ENCODE assay signal across 9 cellular contexts in genomic region chr17:65783845-65784334, GRCh38.
DNase-seq lines count a peak whose midpoint lies in the region; ATAC-seq and TF ChIP-seq lines count a peak whose summit lies in the region.
"Had no signal": no experiment of that assay in that cellular context is flagged by ENCODE, and none has a peak within 500 bp of the region (broad histone marks: within the 10 kb centered on the region; RNA-seq: fewer than 3 reads in every experiment).

No MANE protein-coding gene starts in this region.

- H3K27ac ChIP-seq in HEK293 (ENCODE audit: extremely low read depth, low read depth, low read length) (no peak overlapping the region), hepatocyte (peak overlapping the region; percentile 28)

- no peak for ATAC-seq in GM21786 (IDR thresholded peaks at IDR 0.05; ENCODE audit: unreplicated experiment)

- H3K9me2 ChIP-seq in hepatocyte (replicated peaks; ENCODE audit: insufficient read depth), result no peaks in the 10 kb centered on the region

- no peaks in the 10 kb centered on the region for H3K9me3 ChIP-seq in HEK293 (ENCODE audit: control insufficient read depth, insufficient read depth, low read depth, low read length)
- H3K9me3 ChIP-seq in hepatocyte (ENCODE audit: low read depth), result no peaks in the 10 kb centered on the region

- no peaks in the 10 kb centered on the region for H3K4me1 ChIP-seq in HEK293 (ENCODE audit: control insufficient read depth, insufficient read depth, low read length)
- peaks cover 8% of the 10 kb centered on the region for H3K4me1 ChIP-seq in hepatocyte (ENCODE audit: insufficient read depth)

- 92% methylated on average over 4 of the region's 4 CpGs for WGBS in hepatocyte (ENCODE audit: low lambda C conversion rate, missing lambda C conversion rate)

- TF ChIP-seq CTCF in HEK293 (tag by site-specific recombination; IDR thresholded peaks at IDR 0.05) (no peak), hepatocyte (IDR thresholded peaks at IDR 0.05; ENCODE audit: poor library complexity) (no peak)

- POLR2A ChIA-PET in HEK293 (lab: Yijun Ruan, JAX), result no interaction called here

- no peaks in the 10 kb centered on the region for H4K20me1 ChIP-seq in hepatocyte (ENCODE audit: insufficient read depth, poor library complexity, severe bottlenecking)

- CTCF ChIA-PET in HEK293 (lab: Yijun Ruan, JAX), result interaction anchor here (0.6 to 1.7 kb wide), 3 partner anchors 10 to 552 kb away, joined by 3 read pairs; no protein-coding TSS in a partner anchor

- H3K4me2 ChIP-seq in hepatocyte, result no peak overlapping the region

- no peak overlapping the region for H3K4me3 ChIP-seq in HEK293 (ENCODE audit: low read depth, low read length)
- no peak overlapping the region for H3K4me3 ChIP-seq in hepatocyte

- H3K36me3 ChIP-seq in HEK293 (ENCODE audit: control insufficient read depth in 2 of 2, insufficient read depth in 1 of 2, low read length in 2 of 2) (no peaks in the 10 kb centered on the region), hepatocyte (replicated peaks; ENCODE audit: insufficient read depth, low read depth) (no peaks in the 10 kb centered on the region)

- H3K79me2 ChIP-seq in hepatocyte, result no peaks in the 10 kb centered on the region

- no peaks in the 10 kb centered on the region for H3K27me3 ChIP-seq in hepatocyte

- DNase-seq in amniotic stem cell (lab: John Stamatoyannopoulos, UW), result peak; percentile 47
- DNase-seq in hepatocyte (ENCODE audit: low spot score), result peak; percentile 12
- DNase-seq in superior temporal gyrus (ENCODE audit: extremely low spot score), result peak; percentile 42
- no peak for DNase-seq in GM19240 (ENCODE audit: insufficient read length, low spot score)
- DNase-seq in GDM1 (lab: John Stamatoyannopoulos, UW), result no peak
- no peak for DNase-seq in globus pallidus (ENCODE audit: low spot score)
- DNase-seq: hypothalamus had no signal

- no peak overlapping the region for H2AFZ ChIP-seq in hepatocyte

TF ChIP-seq in HEK293, 187 proteins besides CTCF, POLR2A, EP300 and RAD21:
- TF ChIP-seq ZNF48 (tag by site-specific recombination; IDR thresholded peaks at IDR 0.05) (no peak), MZF1 (tag by site-specific recombination; IDR thresholded peaks at IDR 0.05; ENCODE audit: borderline replicate concordance) (no peak), REPIN1 (tag by site-specific recombination; IDR thresholded peaks at IDR 0.05; ENCODE audit: low read depth) (no peak), HOXD13 (CRISPR knock-in tag; IDR thresholded peaks at IDR 0.05; ENCODE audit: borderline replicate concordance) (0 out of 2 replicates have a peak, but pooled peaks have one; percentile 26), ZNF621 (tag by site-specific recombination; IDR thresholded peaks at IDR 0.05) (no peak), WT1 (tag by site-specific recombination; IDR thresholded peaks at IDR 0.05) (no peak)

Comparison
In these comparisons a context has a peak if more than half of its experiments do, and no peak if none do; other contexts are left out.
1. DNase-seq: peak in amniotic stem cell (single experiment), hepatocyte (single experiment) and superior temporal gyrus (single experiment); none in GM19240 (single experiment), GDM1 (single experiment) and globus pallidus (single experiment).